ENCODE assay signal across 8 cellular contexts in genomic region chr4:138522366-138522765, GRCh38.
A peak's percentile ranks its signal among the peaks of the same experiment; 100 is the strongest.
DNase-seq lines count a peak whose midpoint lies in the region; ATAC-seq and TF ChIP-seq lines count a peak whose summit lies in the region.

No MANE protein-coding gene starts in this region.

- H3K27ac ChIP-seq in Peyer's patch = no peak overlapping the region

- H3K4me3 ChIP-seq in Peyer's patch = no peak overlapping the region

- TF ChIP-seq POLR2A in erythroblast (IDR thresholded peaks at IDR 0.05; ENCODE audit: low read length) (no peak), Peyer's patch (IDR thresholded peaks at IDR 0.05) (no peak)

- TF ChIP-seq CTCF in LNCAP (IDR thresholded peaks at IDR 0.05) = peak; percentile 46; the same call in 1 of the 2 replicates
- peak in 3 of 6 experiments; percentile 26 to 40 (median 28) for TF ChIP-seq CTCF in Peyer's patch (IDR thresholded peaks at IDR 0.05)

- peak; percentile 55 to 57 for DNase-seq in AML-193 (lab: John Stamatoyannopoulos, UW)
- DNase-seq in erythroblast (lab: John Stamatoyannopoulos, UW) = peak; percentile 16 to 27
- no peak for DNase-seq in NCI-H526 treated with DMSO at 0.1 percent for 48 hours (lab: John Stamatoyannopoulos, UW)
- DNase-seq in stimulated activated naive CD4-positive, alpha-beta T cell (lab: John Stamatoyannopoulos, UW) = no peak
- DNase-seq in Peyer's patch = no peak

- peak; percentile 89 for ATAC-seq in GM19351 (IDR thresholded peaks at IDR 0.05; ENCODE audit: unreplicated experiment)
- ATAC-seq in activated CD4-positive, CD25-positive, alpha-beta regulatory T cell treated with anti-CD3 and anti-CD28 coated beads, Interleukin-2, amount 50 U/mL, for 24 hours = no peak

- no peaks in the 10 kb centered on the region for H3K4me1 ChIP-seq in Peyer's patch

- H3K9me3 ChIP-seq in Peyer's patch = no peaks in the 10 kb centered on the region

- H3K36me3 ChIP-seq in Peyer's patch = no peaks in the 10 kb centered on the region

- H3K27me3 ChIP-seq in Peyer's patch = no peaks in the 10 kb centered on the region

Comparison
In these comparisons a context has a peak if more than half of its experiments do, and no peak if none do; other contexts are left out.
1. DNase-seq: peak in AML-193 (2 of 2) and erythroblast (2 of 2); none in NCI-H526 treated with DMSO at 0.1 percent for 48 hours (single experiment), stimulated activated naive CD4-positive, alpha-beta T cell (0 of 6) and Peyer's patch (0 of 3).